8 cellular contexts compared by ENCODE assay signal in genomic region chr16:2979669-2980226, GRCh38. TPM values are rescaled to one million over a fixed set of nuclear protein-coding genes. Genes with fewer than 3 reads are reported as not detected.
A peak's percentile ranks its signal among the peaks of the same experiment; 100 is the strongest.
DNase-seq lines count a peak whose midpoint lies in the region; ATAC-seq and TF ChIP-seq lines count a peak whose summit lies in the region.

No MANE protein-coding gene starts in this region.

- peak overlapping the region; percentile 97 for H3K9ac ChIP-seq in ES-I3 (ENCODE audit: low read depth, low read length)

- H3K4me3 ChIP-seq in spleen = peak overlapping the region; percentile 49 to 90 (median 73)
- H3K4me3 ChIP-seq in uterus = peak overlapping the region in 1 of 2 donors; percentile 78

- H3K4me1 ChIP-seq in ES-I3 (ENCODE audit: insufficient read depth, low read length) = peaks cover 4% of the 10 kb centered on the region; the same call in 1 of the 2 replicates
- H3K4me1 ChIP-seq in spleen = peaks cover 16 to 53% (median 35%) of the 10 kb centered on the region in 6 donors
- peaks cover 0 to 13% of the 10 kb centered on the region in 2 donors for H3K4me1 ChIP-seq in uterus

- peak overlapping the region; percentile 93 for H3K27ac Mint-ChIP-seq in T-helper 2 cell treated with Interferon-gamma antibody and Interleukin-4, amounts not matched to agents 5 μg/mL and 100 μg/mL, for 36 hours
- no peak overlapping the region for H3K27ac Mint-ChIP-seq in glutamatergic neuron (ENCODE audit: unreplicated experiment)

- H3K9me3 Mint-ChIP-seq in T-helper 2 cell treated with Interferon-gamma antibody and Interleukin-4, amounts not matched to agents 5 μg/mL and 100 μg/mL, for 36 hours = no peaks in the 10 kb centered on the region
- H3K9me3 Mint-ChIP-seq in glutamatergic neuron (ENCODE audit: unreplicated experiment) = peaks cover 3% of the 10 kb centered on the region

- ATAC-seq in GM18498 (IDR thresholded peaks at IDR 0.05; ENCODE audit: unreplicated experiment) (no peak), GM19455 (IDR thresholded peaks at IDR 0.05; ENCODE audit: unreplicated experiment) (no peak)

- TF ChIP-seq CTCF in glutamatergic neuron (IDR thresholded peaks at IDR 0.05; ENCODE audit: partially characterized antibody, unreplicated experiment) (no peak), spleen (IDR thresholded peaks at IDR 0.05 in 8 of 11, conservative IDR thresholded peaks at IDR 0.05 in 3 of 11) (no peak), uterus (IDR thresholded peaks at IDR 0.05) (no peak)

- DNase-seq in HEK293T (ENCODE audit: extremely low spot score) = peak; percentile 32
- DNase-seq in T-helper 2 cell treated with Interferon-gamma antibody and Interleukin-4, amounts not matched to agents 5 μg/mL and 100 μg/mL, for 36 hours (ENCODE audit: low spot score) = no peak
- DNase-seq in glutamatergic neuron = no peak
- DNase-seq in spleen = no peak
- no peak for DNase-seq in uterus

- H3K27ac ChIP-seq in spleen = peak overlapping the region in 4 of 8 donors; percentile 89 to 94 (median 92)
- H3K27ac ChIP-seq in uterus = no peak overlapping the region

- no peaks in the 10 kb centered on the region for H3K9me3 ChIP-seq in ES-I3 (ENCODE audit: control insufficient read depth, insufficient read depth, low read length)
- H3K9me3 ChIP-seq in spleen = no peaks in the 10 kb centered on the region
- H3K9me3 ChIP-seq in uterus = no peaks in the 10 kb centered on the region

- CTCF ChIA-PET in HEK293T (lab: Yijun Ruan, JAX) = interaction anchor here (0.6 kb wide), 1 partner anchor 125 kb away, joined by 6 read pairs; no protein-coding TSS in a partner anchor

- H3K36me3 ChIP-seq in ES-I3 (ENCODE audit: insufficient read depth, low read length) (no peaks in the 10 kb centered on the region; the same call in 1 of the 2 replicates), spleen (peaks cover 0 to 30% (median 0%) of the 10 kb centered on the region in 6 donors), uterus (no peaks in the 10 kb centered on the region)

- H3K27me3 ChIP-seq in spleen (replicated peaks in 1 of 7) = peaks cover 0 to 19% (median 5%) of the 10 kb centered on the region in 7 donors
- no peaks in the 10 kb centered on the region for H3K27me3 ChIP-seq in uterus

- POLR2A ChIA-PET in HEK293T (lab: Yijun Ruan, JAX) = interaction anchor here (0.6 to 3.5 kb wide), 24 partner anchors 8 to 112 kb away, joined by 3 to 40 read pairs (median 4); partner anchors contain the start of genes FLYWCH2, KREMEN2, PAQR4 and TNFRSF12A

- peak overlapping the region; percentile 91 for H3K4me3 Mint-ChIP-seq in T-helper 2 cell treated with Interferon-gamma antibody and Interleukin-4, amounts not matched to agents 5 μg/mL and 100 μg/mL, for 36 hours
- H3K4me3 Mint-ChIP-seq in glutamatergic neuron (ENCODE audit: unreplicated experiment) = peak overlapping the region; percentile 65

- peaks cover 15% of the 10 kb centered on the region for H3K4me1 Mint-ChIP-seq in T-helper 2 cell treated with Interferon-gamma antibody and Interleukin-4, amounts not matched to agents 5 μg/mL and 100 μg/mL, for 36 hours (ENCODE audit: low read depth)
- peaks cover 5% of the 10 kb centered on the region for H3K4me1 Mint-ChIP-seq in glutamatergic neuron (ENCODE audit: low read depth, unreplicated experiment)

- no peak for TF ChIP-seq POLR2A in spleen (IDR thresholded peaks at IDR 0.05)
- TF ChIP-seq POLR2A in uterus (IDR thresholded peaks at IDR 0.05) = no peak

- peaks cover 12% of the 10 kb centered on the region for H3K36me3 Mint-ChIP-seq in T-helper 2 cell treated with Interferon-gamma antibody and Interleukin-4, amounts not matched to agents 5 μg/mL and 100 μg/mL, for 36 hours (ENCODE audit: low read depth)
- H3K36me3 Mint-ChIP-seq in glutamatergic neuron (ENCODE audit: unreplicated experiment) = no peaks in the 10 kb centered on the region

- 1 to 13% (median 7%) methylated on average over 23 to 43 of the region's 43 CpGs for WGBS in spleen, 5 donors

- intact Hi-C loops in spleen (cut with DNase I; ENCODE audit: low total_unique reads) = no loop called here
- intact Hi-C loops in uterus (cut with DNase I; ENCODE audit: low total_unique reads) = no loop called here

- H3K27me3 Mint-ChIP-seq in T-helper 2 cell treated with Interferon-gamma antibody and Interleukin-4, amounts not matched to agents 5 μg/mL and 100 μg/mL, for 36 hours (ENCODE audit: low read depth) = no peaks in the 10 kb centered on the region
- H3K27me3 Mint-ChIP-seq in glutamatergic neuron (ENCODE audit: unreplicated experiment) = peaks cover 3% of the 10 kb centered on the region

TF ChIP-seq in HEK293T, 16 proteins besides CTCF, POLR2A, EP300 and RAD21:
- TF ChIP-seq PKNOX1 (IDR thresholded peaks at IDR 0.05) = peak; percentile 93
- TF ChIP-seq ELF4 (IDR thresholded peaks at IDR 0.05) = no peak

RNA-seq across cellular contexts. Expression of gene PKMYT1, which starts 0.5 kb away (rescaled TPM):
- 8.5 TPM for total RNA-seq in glutamatergic neuron (ENCODE audit: unreplicated experiment)
- total RNA-seq in spleen = 1 to 10 TPM; 3.3 to 9.6 (median 5.6) TPM
- 10 to 100 TPM in 1 of 3 donors, 1 to 10 TPM in 2; 3.9 to 11.3 (median 6.8) TPM for polyA plus RNA-seq in spleen
- total RNA-seq in uterus = 1 to 10 TPM in 1 of 4 donors, not detected in 3; 6.1 TPM

RNA-seq across cellular contexts. Expression of gene PAQR4, which starts 10.6 kb away (rescaled TPM):
- total RNA-seq in glutamatergic neuron (ENCODE audit: unreplicated experiment) = 69.1 TPM
- total RNA-seq in spleen = 1 to 10 TPM; 3.3 to 9.0 (median 6.4) TPM
- polyA plus RNA-seq in spleen = 1 to 10 TPM; 2.1 to 7.1 (median 6.3) TPM
- 1 to 10 TPM in 3 of 4 donors, under 1 TPM in 1; 0.26 to 4.8 (median 2.5) TPM for total RNA-seq in uterus

RNA-seq across cellular contexts. Expression of gene KREMEN2, which starts 15.7 kb away (rescaled TPM):
- total RNA-seq in glutamatergic neuron (ENCODE audit: unreplicated experiment) = 12.8 TPM
- 1 to 10 TPM in 1 of 7 donors, under 1 TPM in 1, not detected in 5; 0.40 to 1.0 TPM for total RNA-seq in spleen
- 1 to 10 TPM in 1 of 3 donors, under 1 TPM in 2; 0.41 to 1.2 (median 0.42) TPM for polyA plus RNA-seq in spleen
- total RNA-seq in uterus = under 1 TPM in 1 of 4 donors, not detected in 3; 0.41 TPM

RNA-seq across cellular contexts. Expression of gene CLDN9, which starts 33.0 kb away (rescaled TPM):
- total RNA-seq in glutamatergic neuron (ENCODE audit: unreplicated experiment) = 0.39 TPM
- 1 to 10 TPM in 2 of 7 donors, under 1 TPM in 5; 0.24 to 1.7 (median 0.56) TPM for total RNA-seq in spleen
- under 1 TPM; 0.06 to 0.37 (median 0.16) TPM for polyA plus RNA-seq in spleen
- 1 to 10 TPM in 1 of 4 donors, under 1 TPM in 1, not detected in 2; 0.21 to 1.8 TPM for total RNA-seq in uterus

RNA-seq across cellular contexts. Expression of gene CLDN6, which starts 38.2 kb away (rescaled TPM):
- total RNA-seq in glutamatergic neuron (ENCODE audit: unreplicated experiment) (31.1 TPM), spleen (not detected), uterus (1 to 10 TPM in 1 of 4 donors, not detected in 3; 4.1 TPM)
- polyA plus RNA-seq in spleen = not detected
